Comparison of ENCODE assay signal across 1 cellular context in the genomic region with DNA sequence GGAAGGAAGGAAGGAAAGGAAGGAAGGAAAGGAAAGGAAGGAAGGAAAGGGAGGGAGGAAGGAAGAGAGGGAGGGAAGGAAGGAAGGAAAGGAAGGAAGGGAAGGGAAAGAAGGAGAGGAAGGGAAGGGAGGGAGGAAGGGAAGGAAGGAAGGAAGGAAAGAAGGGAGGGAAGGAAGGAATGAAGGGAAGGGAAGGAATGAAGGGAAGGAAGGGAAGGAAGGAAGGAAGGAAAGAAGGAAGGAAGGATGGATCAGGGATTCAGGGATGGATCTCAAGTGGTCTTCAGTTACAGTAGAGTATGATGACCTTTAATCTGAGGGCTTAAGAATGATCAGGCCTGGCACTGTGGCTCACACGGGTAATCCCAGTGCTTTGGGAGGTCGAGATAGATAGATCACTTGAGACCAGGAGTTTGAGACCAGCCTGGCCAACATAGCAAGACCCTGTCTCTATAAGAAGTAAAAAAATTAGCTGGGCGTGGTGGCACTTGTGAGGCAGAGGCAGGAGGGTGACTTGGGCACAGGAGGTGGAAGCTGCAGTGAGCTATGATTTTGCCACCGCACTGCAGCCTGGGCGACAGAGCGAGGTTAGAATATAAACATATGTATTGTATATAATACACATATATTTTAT.
TF ChIP-seq lines count a peak whose summit lies in the region.

No MANE protein-coding gene starts in this region.

TF ChIP-seq in K562, 482 proteins besides CTCF, POLR2A, EP300 and RAD21 (continued from another document):
- TF ChIP-seq, protein P1, sequence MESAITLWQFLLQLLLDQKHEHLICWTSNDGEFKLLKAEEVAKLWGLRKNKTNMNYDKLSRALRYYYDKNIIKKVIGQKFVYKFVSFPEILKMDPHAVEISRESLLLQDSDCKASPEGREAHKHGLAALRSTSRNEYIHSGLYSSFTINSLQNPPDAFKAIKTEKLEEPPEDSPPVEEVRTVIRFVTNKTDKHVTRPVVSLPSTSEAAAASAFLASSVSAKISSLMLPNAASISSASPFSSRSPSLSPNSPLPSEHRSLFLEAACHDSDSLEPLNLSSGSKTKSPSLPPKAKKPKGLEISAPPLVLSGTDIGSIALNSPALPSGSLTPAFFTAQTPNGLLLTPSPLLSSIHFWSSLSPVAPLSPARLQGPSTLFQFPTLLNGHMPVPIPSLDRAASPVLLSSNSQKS (CRISPR knock-in tag; IDR thresholded peaks at IDR 0.05) = no peak
- TF ChIP-seq ETV1 (tag; conservative IDR thresholded peaks at IDR 0.05; ENCODE audit: low read depth) (no peak), GABPA (tag; conservative IDR thresholded peaks at IDR 0.05; ENCODE audit: low read depth) (no peak), SUPT5H (IDR thresholded peaks at IDR 0.05) (no peak), SREBF1 (IDR thresholded peaks at IDR 0.05; ENCODE audit: borderline replicate concordance, low read depth, low read length) (no peak), BCOR (IDR thresholded peaks at IDR 0.05) (peak; percentile 39), TAF1 (IDR thresholded peaks at IDR 0.05; ENCODE audit: control insufficient read depth, extremely low read depth, insufficient read depth, low read length, severe bottlenecking) (no peak), TSC22D4 (tag; IDR thresholded peaks at IDR 0.05) (peak; percentile 50; the same call in 1 of the 2 replicates), ZNF780A (CRISPR knock-in tag; IDR thresholded peaks at IDR 0.05) (no peak), FOXA3 (CRISPR knock-in tag; conservative IDR thresholded peaks at IDR 0.05 in 1 of 2, IDR thresholded peaks at IDR 0.05 in 1 of 2) (no peak), U2AF2 (optimal IDR thresholded peaks at IDR 0.05; ENCODE audit: low read depth, low read length) (no peak), MTA2 (IDR thresholded peaks at IDR 0.05; ENCODE audit: low read depth) (peak; percentile 46; the same call in 1 of the 2 replicates), POLR2B (IDR thresholded peaks at IDR 0.05; ENCODE audit: low read depth, partially characterized antibody) (peak; percentile 28), PHF21A (IDR thresholded peaks at IDR 0.05; ENCODE audit: borderline replicate concordance, low read depth) (peak; percentile 45; the same call in 1 of the 2 replicates), HLTF (IDR thresholded peaks at IDR 0.05) (0 out of 2 replicates have a peak, but pooled peaks have one; percentile 65), NONO (IDR thresholded peaks at IDR 0.05; ENCODE audit: low read depth in 2 of 2, low read length in 1 of 2) (no peak), ZNF121 (CRISPR knock-in tag; conservative IDR thresholded peaks at IDR 0.05) (peak; percentile 91), MXI1 (IDR thresholded peaks at IDR 0.05; ENCODE audit: low read depth, low read length) (no peak), RCOR1 (IDR thresholded peaks at IDR 0.05; ENCODE audit: borderline replicate concordance in 1 of 2, low read depth in 2 of 2, low read length in 2 of 2) (no peak), KLF13 (tag; IDR thresholded peaks at IDR 0.05; ENCODE audit: borderline replicate concordance, low read depth) (no peak), HMG20A (CRISPR knock-in tag; conservative IDR thresholded peaks at IDR 0.05) (no peak), POLR3A (IDR thresholded peaks at IDR 0.05; ENCODE audit: borderline replicate concordance, extremely low read depth, insufficient read depth, insufficient read length) (no peak), ZNF3 (CRISPR knock-in tag; IDR thresholded peaks at IDR 0.05) (no peak), TOE1 (IDR thresholded peaks at IDR 0.05; ENCODE audit: borderline replicate concordance) (no peak; the same call in 1 of the 2 replicates), TOE1 (CRISPR knock-in tag; IDR thresholded peaks at IDR 0.05; ENCODE audit: borderline replicate concordance, low read depth) (no peak)
- TF ChIP-seq, protein P2, sequence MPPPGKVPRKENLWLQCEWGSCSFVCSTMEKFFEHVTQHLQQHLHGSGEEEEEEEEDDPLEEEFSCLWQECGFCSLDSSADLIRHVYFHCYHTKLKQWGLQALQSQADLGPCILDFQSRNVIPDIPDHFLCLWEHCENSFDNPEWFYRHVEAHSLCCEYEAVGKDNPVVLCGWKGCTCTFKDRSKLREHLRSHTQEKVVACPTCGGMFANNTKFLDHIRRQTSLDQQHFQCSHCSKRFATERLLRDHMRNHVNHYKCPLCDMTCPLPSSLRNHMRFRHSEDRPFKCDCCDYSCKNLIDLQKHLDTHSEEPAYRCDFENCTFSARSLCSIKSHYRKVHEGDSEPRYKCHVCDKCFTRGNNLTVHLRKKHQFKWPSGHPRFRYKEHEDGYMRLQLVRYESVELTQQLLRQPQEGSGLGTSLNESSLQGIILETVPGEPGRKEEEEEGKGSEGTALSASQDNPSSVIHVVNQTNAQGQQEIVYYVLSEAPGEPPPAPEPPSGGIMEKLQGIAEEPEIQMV (tag; conservative IDR thresholded peaks at IDR 0.05; ENCODE audit: low read depth) = peak; percentile 55; the same call in 1 of the 2 replicates
- TF ChIP-seq, protein P3, sequence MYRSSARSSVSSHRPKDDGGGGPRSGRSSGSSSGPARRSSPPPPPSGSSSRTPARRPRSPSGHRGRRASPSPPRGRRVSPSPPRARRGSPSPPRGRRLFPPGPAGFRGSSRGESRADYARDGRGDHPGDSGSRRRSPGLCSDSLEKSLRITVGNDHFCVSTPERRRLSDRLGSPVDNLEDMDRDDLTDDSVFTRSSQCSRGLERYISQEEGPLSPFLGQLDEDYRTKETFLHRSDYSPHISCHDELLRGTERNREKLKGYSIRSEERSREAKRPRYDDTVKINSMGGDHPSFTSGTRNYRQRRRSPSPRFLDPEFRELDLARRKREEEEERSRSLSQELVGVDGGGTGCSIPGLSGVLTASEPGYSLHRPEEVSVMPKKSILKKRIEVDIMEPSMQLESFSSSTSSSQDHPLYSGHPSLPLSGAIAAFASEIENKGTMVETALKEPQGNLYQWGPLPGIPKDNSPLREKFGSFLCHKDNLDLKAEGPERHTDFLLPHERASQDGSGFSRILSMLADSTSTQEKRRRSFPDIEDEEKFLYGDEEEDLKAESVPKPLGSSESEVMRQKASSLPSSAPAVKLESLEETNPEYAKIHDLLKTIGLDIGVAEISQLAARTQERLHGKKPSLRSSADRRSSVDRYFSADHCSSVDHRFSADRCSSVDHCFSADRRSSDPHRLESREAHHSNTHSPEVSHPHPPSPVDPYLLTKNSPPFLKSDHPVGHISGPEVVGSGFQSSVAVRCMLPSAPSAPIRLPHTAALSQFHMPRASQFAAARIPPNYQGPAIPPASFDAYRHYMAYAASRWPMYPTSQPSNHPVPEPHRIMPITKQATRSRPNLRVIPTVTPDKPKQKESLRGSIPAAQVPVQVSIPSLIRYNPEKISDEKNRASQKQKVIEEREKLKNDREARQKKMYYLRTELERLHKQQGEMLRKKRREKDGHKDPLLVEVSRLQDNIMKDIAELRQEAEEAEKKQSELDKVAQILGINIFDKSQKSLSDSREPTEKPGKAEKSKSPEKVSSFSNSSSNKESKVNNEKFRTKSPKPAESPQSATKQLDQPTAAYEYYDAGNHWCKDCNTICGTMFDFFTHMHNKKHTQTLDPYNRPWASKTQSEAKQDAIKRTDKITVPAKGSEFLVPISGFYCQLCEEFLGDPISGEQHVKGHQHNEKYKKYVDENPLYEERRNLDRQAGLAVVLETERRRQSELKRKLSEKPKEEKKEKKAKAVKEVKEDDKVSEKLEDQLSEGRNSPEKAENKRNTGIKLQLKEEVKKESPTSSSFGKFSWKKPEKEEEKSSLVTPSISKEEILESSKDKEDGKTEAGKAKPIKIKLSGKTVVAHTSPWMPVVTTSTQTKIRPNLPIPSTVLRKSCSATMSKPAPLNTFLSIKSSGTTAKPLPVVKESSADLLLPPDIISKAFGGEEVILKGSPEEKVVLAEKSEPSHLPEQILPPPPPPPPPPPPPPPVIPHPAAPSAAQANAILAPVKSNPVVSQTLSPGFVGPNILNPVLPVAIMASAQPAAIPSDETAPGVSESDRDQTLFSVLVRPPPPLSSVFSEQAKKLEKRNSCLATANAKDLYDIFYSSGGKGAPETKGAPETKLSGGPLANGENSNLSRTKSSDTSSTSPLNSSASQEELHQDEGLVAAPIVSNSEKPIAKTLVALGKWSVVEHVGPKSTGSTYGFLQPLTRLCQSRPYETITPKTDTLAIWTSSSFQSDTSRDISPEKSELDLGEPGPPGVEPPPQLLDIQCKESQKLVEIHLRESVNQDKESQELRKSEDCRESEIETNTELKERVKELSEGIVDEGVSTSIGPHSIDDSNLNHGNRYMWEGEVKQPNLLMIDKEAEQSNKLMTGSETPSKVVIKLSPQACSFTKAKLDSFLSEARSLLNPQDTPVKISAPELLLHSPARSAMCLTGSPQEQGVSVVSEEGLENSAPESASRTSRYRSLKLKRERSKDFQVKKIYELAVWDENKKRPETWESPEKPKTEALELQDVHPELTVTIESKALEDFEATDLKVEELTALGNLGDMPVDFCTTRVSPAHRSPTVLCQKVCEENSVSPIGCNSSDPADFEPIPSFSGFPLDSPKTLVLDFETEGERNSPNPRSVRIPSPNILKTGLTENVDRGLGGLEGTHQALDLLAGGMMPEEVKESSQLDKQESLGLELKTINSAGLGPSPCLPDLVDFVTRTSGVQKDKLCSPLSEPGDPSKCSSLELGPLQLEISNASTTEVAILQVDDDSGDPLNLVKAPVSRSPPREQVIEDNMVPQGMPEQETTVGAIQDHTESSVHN (IDR thresholded peaks at IDR 0.05; ENCODE audit: borderline replicate concordance in 1 of 2, low read depth in 1 of 2) = no peak
- TF ChIP-seq, protein P4, sequence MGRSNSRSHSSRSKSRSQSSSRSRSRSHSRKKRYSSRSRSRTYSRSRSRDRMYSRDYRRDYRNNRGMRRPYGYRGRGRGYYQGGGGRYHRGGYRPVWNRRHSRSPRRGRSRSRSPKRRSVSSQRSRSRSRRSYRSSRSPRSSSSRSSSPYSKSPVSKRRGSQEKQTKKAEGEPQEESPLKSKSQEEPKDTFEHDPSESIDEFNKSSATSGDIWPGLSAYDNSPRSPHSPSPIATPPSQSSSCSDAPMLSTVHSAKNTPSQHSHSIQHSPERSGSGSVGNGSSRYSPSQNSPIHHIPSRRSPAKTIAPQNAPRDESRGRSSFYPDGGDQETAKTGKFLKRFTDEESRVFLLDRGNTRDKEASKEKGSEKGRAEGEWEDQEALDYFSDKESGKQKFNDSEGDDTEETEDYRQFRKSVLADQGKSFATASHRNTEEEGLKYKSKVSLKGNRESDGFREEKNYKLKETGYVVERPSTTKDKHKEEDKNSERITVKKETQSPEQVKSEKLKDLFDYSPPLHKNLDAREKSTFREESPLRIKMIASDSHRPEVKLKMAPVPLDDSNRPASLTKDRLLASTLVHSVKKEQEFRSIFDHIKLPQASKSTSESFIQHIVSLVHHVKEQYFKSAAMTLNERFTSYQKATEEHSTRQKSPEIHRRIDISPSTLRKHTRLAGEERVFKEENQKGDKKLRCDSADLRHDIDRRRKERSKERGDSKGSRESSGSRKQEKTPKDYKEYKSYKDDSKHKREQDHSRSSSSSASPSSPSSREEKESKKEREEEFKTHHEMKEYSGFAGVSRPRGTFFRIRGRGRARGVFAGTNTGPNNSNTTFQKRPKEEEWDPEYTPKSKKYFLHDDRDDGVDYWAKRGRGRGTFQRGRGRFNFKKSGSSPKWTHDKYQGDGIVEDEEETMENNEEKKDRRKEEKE (IDR thresholded peaks at IDR 0.05; ENCODE audit: borderline replicate concordance in 1 of 2, control insufficient read depth in 1 of 2, low read depth in 2 of 2, low read length in 1 of 2) = 0 out of 4 replicates have a peak, but pooled peaks of 1 of the 2 experiments have one; percentile 12
- TF ChIP-seq, protein P5, sequence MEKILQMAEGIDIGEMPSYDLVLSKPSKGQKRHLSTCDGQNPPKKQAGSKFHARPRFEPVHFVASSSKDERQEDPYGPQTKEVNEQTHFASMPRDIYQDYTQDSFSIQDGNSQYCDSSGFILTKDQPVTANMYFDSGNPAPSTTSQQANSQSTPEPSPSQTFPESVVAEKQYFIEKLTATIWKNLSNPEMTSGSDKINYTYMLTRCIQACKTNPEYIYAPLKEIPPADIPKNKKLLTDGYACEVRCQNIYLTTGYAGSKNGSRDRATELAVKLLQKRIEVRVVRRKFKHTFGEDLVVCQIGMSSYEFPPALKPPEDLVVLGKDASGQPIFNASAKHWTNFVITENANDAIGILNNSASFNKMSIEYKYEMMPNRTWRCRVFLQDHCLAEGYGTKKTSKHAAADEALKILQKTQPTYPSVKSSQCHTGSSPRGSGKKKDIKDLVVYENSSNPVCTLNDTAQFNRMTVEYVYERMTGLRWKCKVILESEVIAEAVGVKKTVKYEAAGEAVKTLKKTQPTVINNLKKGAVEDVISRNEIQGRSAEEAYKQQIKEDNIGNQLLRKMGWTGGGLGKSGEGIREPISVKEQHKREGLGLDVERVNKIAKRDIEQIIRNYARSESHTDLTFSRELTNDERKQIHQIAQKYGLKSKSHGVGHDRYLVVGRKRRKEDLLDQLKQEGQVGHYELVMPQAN (IDR thresholded peaks at IDR 0.05; ENCODE audit: borderline replicate concordance) = peak; percentile 47; the same call in 1 of the 2 replicates
- TF ChIP-seq, protein P6, sequence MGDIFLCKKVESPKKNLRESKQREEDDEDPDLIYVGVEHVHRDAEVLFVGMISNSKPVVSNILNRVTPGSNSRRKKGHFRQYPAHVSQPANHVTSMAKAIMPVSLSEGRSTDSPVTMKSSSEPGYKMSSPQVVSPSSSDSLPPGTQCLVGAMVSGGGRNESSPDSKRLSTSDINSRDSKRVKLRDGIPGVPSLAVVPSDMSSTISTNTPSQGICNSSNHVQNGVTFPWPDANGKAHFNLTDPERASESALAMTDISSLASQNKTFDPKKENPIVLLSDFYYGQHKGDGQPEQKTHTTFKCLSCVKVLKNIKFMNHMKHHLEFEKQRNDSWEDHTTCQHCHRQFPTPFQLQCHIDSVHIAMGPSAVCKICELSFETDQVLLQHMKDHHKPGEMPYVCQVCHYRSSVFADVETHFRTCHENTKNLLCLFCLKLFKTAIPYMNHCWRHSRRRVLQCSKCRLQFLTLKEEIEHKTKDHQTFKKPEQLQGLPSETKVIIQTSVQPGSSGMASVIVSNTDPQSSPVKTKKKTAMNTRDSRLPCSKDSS (IDR thresholded peaks at IDR 0.05; ENCODE audit: low read depth, partially characterized antibody) = peak; percentile 29
